19 cellular contexts compared by ENCODE assay signal in the genomic region with DNA sequence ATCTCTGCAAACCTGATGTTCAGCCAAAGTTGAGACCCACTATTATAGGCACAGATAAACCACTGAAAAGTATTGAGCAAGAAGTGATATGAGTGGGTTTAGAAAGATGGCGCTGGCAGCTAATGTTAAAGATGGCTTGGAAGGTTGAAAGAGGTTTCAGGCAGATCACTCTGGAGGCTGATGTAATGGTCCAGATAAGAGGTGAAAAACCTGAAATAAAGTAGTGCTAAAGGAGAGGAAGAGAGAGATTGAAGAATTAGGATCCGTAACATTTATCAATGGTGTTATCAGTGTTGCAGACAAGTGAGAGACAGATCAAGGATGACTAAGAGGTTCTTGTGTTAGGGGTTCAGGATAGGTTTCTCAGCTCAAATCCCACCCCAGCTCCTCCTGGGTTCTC. TPM values are rescaled to one million over a fixed set of nuclear protein-coding genes. Genes with fewer than 3 reads are reported as not detected.
DNase-seq lines count a peak whose midpoint lies in the region; FAIRE-seq and TF ChIP-seq lines count a peak whose summit lies in the region.
"Had no signal": no experiment of that assay in that cellular context is flagged by ENCODE, and none has a peak within 500 bp of the region (broad histone marks: within the 10 kb centered on the region; RNA-seq: fewer than 3 reads in every experiment).

No MANE protein-coding gene starts in this region.

- H3K27me3 ChIP-seq in bronchial epithelial cell (ENCODE audit: control insufficient read depth, insufficient read depth, low read length) = no peaks in the 10 kb centered on the region
- no peaks in the 10 kb centered on the region for H3K27me3 ChIP-seq in endodermal cell (ENCODE audit: control insufficient read depth, insufficient read depth, low read length, poor library complexity, severe bottlenecking)

- WGBS in endodermal cell (ENCODE audit: insufficient coverage in 1 of 2, insufficient read length in 1 of 2), 2 experiments = 41 to 65% methylated on average over 2 of the region's 2 CpGs

- FAIRE-seq in H54 (lab: Jason Lieb, UNC) (peak; percentile 23), bronchial epithelial cell (lab: Jason Lieb, UNC) (peak; percentile 32)
- FAIRE-seq: A549, D721Med, HepG2 had no signal

- H3K27ac Mint-ChIP-seq in endodermal cell = peak overlapping the region; percentile 30
- H3K27ac Mint-ChIP-seq: CD4-positive, alpha-beta T cell; H9; IgD-negative memory B cell had no signal

- TF ChIP-seq CTCF in bronchial epithelial cell (IDR thresholded peaks at IDR 0.05; ENCODE audit: insufficient read depth, low read length, severe bottlenecking) = no peak
- no peak for TF ChIP-seq CTCF in endodermal cell (conservative IDR thresholded peaks at IDR 0.05)

- no peak for TF ChIP-seq POLR2A in H54 (IDR thresholded peaks at IDR 0.05; ENCODE audit: low read depth, low read length)

- H3K36me3 Mint-ChIP-seq in endodermal cell (ENCODE audit: low read depth) = peaks cover 28% of the 10 kb centered on the region

- no peaks in the 10 kb centered on the region for H3K36me3 ChIP-seq in bronchial epithelial cell (ENCODE audit: control insufficient read depth, insufficient read depth, low read length)
- H3K36me3 ChIP-seq in endodermal cell (ENCODE audit: control insufficient read depth, insufficient read depth, low read length) = peaks cover 28% of the 10 kb centered on the region

- H3K4me1 ChIP-seq in endodermal cell (ENCODE audit: control insufficient read depth, insufficient read depth, low read length) = peaks cover 8% of the 10 kb centered on the region

- no peak overlapping the region for H3K9ac ChIP-seq in endodermal cell (ENCODE audit: extremely low read depth, low read length, poor library complexity, severe bottlenecking)

- H3K4me1 Mint-ChIP-seq in endodermal cell = peaks cover 46% of the 10 kb centered on the region

- no peak overlapping the region for H3K4me3 Mint-ChIP-seq in endodermal cell
- H3K4me3 Mint-ChIP-seq: CD4-positive, alpha-beta T cell; H9; IgD-negative memory B cell had no signal

- H3K9me3 Mint-ChIP-seq in endodermal cell = no peaks in the 10 kb centered on the region
- H3K9me3 Mint-ChIP-seq: CD4-positive, alpha-beta T cell; H9 had no signal

- no peaks in the 10 kb centered on the region for H3K9me3 ChIP-seq in endodermal cell (ENCODE audit: control insufficient read depth, low read length)
- H3K9me3 ChIP-seq: A549, Caco-2 had no signal

- H3K27ac ChIP-seq in endodermal cell (ENCODE audit: low read depth, low read length) = no peak overlapping the region
- H3K27ac ChIP-seq in temporal lobe (ENCODE audit: low read depth, low read length) = peak overlapping the region; percentile 92
- H3K27ac ChIP-seq: 22Rv1, A549, C4-2B had no signal

- H3K4me3 ChIP-seq in bronchial epithelial cell (ENCODE audit: low read depth, low read length) (no peak overlapping the region), endodermal cell (ENCODE audit: low read length) (no peak overlapping the region)
- H3K4me3 ChIP-seq: A549 had no signal

- H3K27me3 Mint-ChIP-seq in endodermal cell (ENCODE audit: insufficient read depth) = no peaks in the 10 kb centered on the region
- H3K27me3 Mint-ChIP-seq: CD4-positive, alpha-beta T cell; IgD-negative memory B cell had no signal

- DNase-seq in H54 (ENCODE audit: insufficient read length, low spot score) (no peak), bronchial epithelial cell (ENCODE audit: low read depth) (no peak), endodermal cell (no peak), GM03348 (ENCODE audit: low spot score) (no peak), NCI-H345 (lab: John Stamatoyannopoulos, UW) (no peak), SIG-M5 treated with dmso at 0.1 percent for 504 hours (lab: John Stamatoyannopoulos, UW; ENCODE audit: unreplicated experiment) (no peak)
- DNase-seq: AML-193; Caco-2; CD4-positive, alpha-beta T cell; GDM1; GOT3; H9 had no signal

RNA-seq across cellular contexts. Expression of a gene that starts 58.3 kb away (rescaled TPM):
- total RNA-seq in bronchial epithelial cell (39.4 and 51.3 TPM in 2 replicates), endodermal cell (10 to 100 TPM; 69.7 to 73.4 TPM), temporal lobe (41.1 TPM)
- 21.1 TPM for polyA plus RNA-seq in endodermal cell (2013, experiment 1 of 2)
- polyA plus RNA-seq in endodermal cell (2013, experiment 2 of 2) = 19.6 TPM
